Comparison of ENCODE assay signal across 11 cellular contexts in the genomic region with DNA sequence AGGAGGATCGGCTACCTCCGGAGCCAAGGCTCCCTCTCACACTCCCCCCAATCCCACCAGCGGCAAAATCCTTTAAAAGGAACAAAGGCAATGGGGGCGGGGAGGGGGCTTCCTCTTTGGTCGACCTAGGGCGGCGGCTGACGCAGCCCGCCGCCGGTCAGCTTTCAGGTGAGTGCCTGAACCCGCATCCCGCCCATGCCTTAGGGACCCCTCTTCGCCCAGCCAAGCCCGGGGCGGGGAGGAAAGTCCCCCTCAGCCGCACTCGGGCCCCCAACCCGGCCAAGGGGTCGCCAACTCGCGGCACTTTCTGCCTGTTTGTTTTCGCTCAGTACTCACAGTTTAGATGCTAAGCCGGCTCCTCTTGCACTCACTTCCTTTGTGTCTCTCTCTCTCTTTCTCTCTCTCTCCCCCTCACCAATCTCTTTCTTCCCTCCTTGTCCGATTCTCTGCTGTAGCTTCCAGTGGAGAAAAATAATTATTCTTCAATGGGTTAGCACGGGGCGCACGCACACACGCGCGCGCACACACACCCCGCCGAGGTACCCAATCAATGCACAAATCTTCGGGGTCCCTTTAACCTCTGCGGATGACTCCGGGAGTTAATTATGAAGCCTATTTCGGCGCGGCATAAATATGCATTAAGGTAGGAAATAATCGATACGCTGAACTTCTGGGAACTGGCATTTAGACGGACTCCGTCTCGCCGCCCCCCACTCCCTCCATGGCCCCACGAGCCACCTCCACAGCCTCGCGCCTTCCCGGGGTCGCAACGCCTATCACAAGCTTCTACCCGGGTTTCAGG. TPM values are rescaled to one million over a fixed set of nuclear protein-coding genes. Genes with fewer than 3 reads are reported as not detected.
DNase-seq lines count a peak whose midpoint lies in the region; ATAC-seq, FAIRE-seq and TF ChIP-seq lines count a peak whose summit lies in the region.
"Had no signal": no experiment of that assay in that cellular context is flagged by ENCODE, and none has a peak within 500 bp of the region (broad histone marks: within the 10 kb centered on the region; RNA-seq: fewer than 3 reads in every experiment).

A gene (minus strand): TSS at position 465 of the 802 bp plus-strand sequence.

- intact Hi-C loops in CD8-positive, alpha-beta T cell (cut with DNase I, micrococcal nuclease): no loop called here
- intact Hi-C loops in colonic mucosa (cut with DNase I): no loop called here

- ATAC-seq in CD8-positive, alpha-beta T cell: no peak
- no peak for ATAC-seq in GM21717 (IDR thresholded peaks at IDR 0.05; ENCODE audit: unreplicated experiment)

- H2AFZ ChIP-seq in neural cell (ENCODE audit: low read depth, low read length): peak within 1 kb of the TSS; percentile 35

- peak within 1 kb of the TSS; percentile 98 for H3K4me2 ChIP-seq in neural cell (ENCODE audit: low read length)

- no peaks in the 10 kb centered on the region for H3K36me3 Mint-ChIP-seq in CD8-positive, alpha-beta T cell

- peak within 1 kb of the TSS; percentile 62 for H3K9ac ChIP-seq in HUES48 (ENCODE audit: low read depth, low read length)
- H3K9ac ChIP-seq in colonic mucosa (ENCODE audit: low read depth in 2 of 2, low read length in 2 of 2): no peak within 1 kb of the TSS
- peak within 1 kb of the TSS; percentile 93 for H3K9ac ChIP-seq in neural cell (ENCODE audit: low read length)

- DNase-seq in CD8-positive, alpha-beta T cell: no peak
- DNase-seq in colonic mucosa: no peak
- no peak for DNase-seq in urothelium cell line (ENCODE audit: low spot score)
- DNase-seq in EL: no peak
- DNase-seq in HEK293T (ENCODE audit: extremely low spot score): no peak
- DNase-seq: activated CD4-positive, alpha-beta T cell treated with anti-CD3 and anti-CD28 coated beads, Interleukin-2, amount 50 U/mL, for 1 hour; mucosa of descending colon had no signal

- CTCF ChIA-PET in CD8-positive, alpha-beta T cell (lab: Charles Lee): interaction anchor here (0.7 to 1.5 kb wide), 6 partner anchors 11 to 69 kb away, joined by 3 to 4 read pairs (median 3); no protein-coding TSS in a partner anchor
- CTCF ChIA-PET in HEK293T (lab: Yijun Ruan, JAX): interaction anchor here (0.9 to 1.2 kb wide), 2 partner anchors 25 to 69 kb away, joined by 4 to 6 read pairs; no protein-coding TSS in a partner anchor

- peaks cover 8% of the 10 kb centered on the region for H4K20me1 ChIP-seq in neural cell (ENCODE audit: insufficient read depth)

- H3K9me3 ChIP-seq in CD8-positive, alpha-beta T cell (ENCODE audit: low read length): no peaks in the 10 kb centered on the region
- H3K9me3 ChIP-seq in HUES48 (ENCODE audit: control insufficient read depth, insufficient read depth, low read length) (no peaks in the 10 kb centered on the region), colonic mucosa (no peaks in the 10 kb centered on the region), neural cell (ENCODE audit: low read length) (no peaks in the 10 kb centered on the region)
- H3K9me3 ChIP-seq: mucosa of descending colon had no signal

- peaks cover 12% of the 10 kb centered on the region for H3K4me1 Mint-ChIP-seq in CD8-positive, alpha-beta T cell (ENCODE audit: low read depth)

- POLR2A ChIA-PET in CD8-positive, alpha-beta T cell (lab: Charles Lee): interaction anchor here (0.8 to 1.1 kb wide), 3 partner anchors 15 to 29 kb away, joined by 3 to 8 read pairs (median 3); no protein-coding TSS in a partner anchor
- POLR2A ChIA-PET in HEK293T (lab: Yijun Ruan, JAX): interaction anchor here (1.2 kb wide), 1 partner anchor 14 kb away, joined by 4 read pairs; no protein-coding TSS in a partner anchor

- peaks cover 17% of the 10 kb centered on the region for H3K4me1 ChIP-seq in CD8-positive, alpha-beta T cell (ENCODE audit: insufficient read depth, low read length)
- peaks cover 48% of the 10 kb centered on the region for H3K4me1 ChIP-seq in HUES48 (ENCODE audit: control insufficient read depth, insufficient read depth, low read length)
- peaks cover 11% of the 10 kb centered on the region for H3K4me1 ChIP-seq in colonic mucosa

- H3K9me3 Mint-ChIP-seq in CD8-positive, alpha-beta T cell: no peaks in the 10 kb centered on the region

- peak within 1 kb of the TSS; percentile 81 for H3K4me3 Mint-ChIP-seq in CD8-positive, alpha-beta T cell

- no peaks in the 10 kb centered on the region for H3K36me3 ChIP-seq in CD8-positive, alpha-beta T cell (ENCODE audit: insufficient read depth, low read length)
- no peaks in the 10 kb centered on the region for H3K36me3 ChIP-seq in HUES48 (ENCODE audit: control insufficient read depth, insufficient read depth, low read length)
- no peaks in the 10 kb centered on the region for H3K36me3 ChIP-seq in colonic mucosa
- H3K36me3 ChIP-seq in neural cell (ENCODE audit: insufficient read depth, low read length): peaks cover 6% of the 10 kb centered on the region

- TF ChIP-seq CTCF in CD8-positive, alpha-beta T cell (IDR thresholded peaks at IDR 0.05): no peak
- no peak for TF ChIP-seq CTCF in colonic mucosa (IDR thresholded peaks at IDR 0.05)
- no peak for TF ChIP-seq CTCF in neural cell (IDR thresholded peaks at IDR 0.05; ENCODE audit: poor library complexity, severe bottlenecking)

- TF ChIP-seq EP300 in neural cell (conservative IDR thresholded peaks at IDR 0.05; ENCODE audit: poor library complexity, severe bottlenecking): no peak

- no peak within 1 kb of the TSS for H3K27ac ChIP-seq in CD8-positive, alpha-beta T cell (ENCODE audit: low read depth, low read length)
- peak within 1 kb of the TSS; percentile 87 for H3K27ac ChIP-seq in HUES48 (ENCODE audit: low read depth, low read length)
- H3K27ac ChIP-seq in colonic mucosa: no peak within 1 kb of the TSS
- H3K27ac ChIP-seq in neural cell (ENCODE audit: low read length): peak within 1 kb of the TSS; percentile 93

- H3K27ac Mint-ChIP-seq in CD8-positive, alpha-beta T cell: no peak within 1 kb of the TSS

- H3K27me3 Mint-ChIP-seq in CD8-positive, alpha-beta T cell (ENCODE audit: low read depth): peaks cover 64% of the 10 kb centered on the region

- FAIRE-seq in urothelium cell line (lab: Jason Lieb, UNC): no peak

- no peak for TF ChIP-seq RAD21 in neural cell (conservative IDR thresholded peaks at IDR 0.05)

- H3F3A ChIP-seq in neural cell (ENCODE audit: insufficient read depth, low read length, poor library complexity, severe bottlenecking): peaks cover 4% of the 10 kb centered on the region

- H3K79me2 ChIP-seq in neural cell (replicated peaks; ENCODE audit: insufficient read depth, low read length): peaks cover 63% of the 10 kb centered on the region

- peak within 1 kb of the TSS; percentile 41 for H3K4me3 ChIP-seq in CD8-positive, alpha-beta T cell (ENCODE audit: low read depth, low read length)
- H3K4me3 ChIP-seq in HUES48 (ENCODE audit: low read depth, low read length): peak within 1 kb of the TSS; percentile 84
- peak within 1 kb of the TSS; percentile 19 for H3K4me3 ChIP-seq in colonic mucosa
- H3K4me3 ChIP-seq in neural cell (ENCODE audit: low read length): peak within 1 kb of the TSS; percentile 81
- H3K4me3 ChIP-seq: mucosa of descending colon had no signal

- peaks cover 34% of the 10 kb centered on the region for H3K27me3 ChIP-seq in CD8-positive, alpha-beta T cell (ENCODE audit: insufficient read depth, low read length)
- H3K27me3 ChIP-seq in HUES48 (ENCODE audit: control insufficient read depth, insufficient read depth, low read length) (peaks cover 26% of the 10 kb centered on the region), colonic mucosa (peaks cover 63% of the 10 kb centered on the region), neural cell (ENCODE audit: insufficient read depth, low read depth, low read length) (no peaks in the 10 kb centered on the region)

- H3K9me2 ChIP-seq in neural cell (ENCODE audit: insufficient read depth, low read length): no peaks in the 10 kb centered on the region

TF ChIP-seq in neural cell, 6 proteins besides CTCF, POLR2A, EP300 and RAD21 (continues in another document):
- TF ChIP-seq TAF1 (IDR thresholded peaks at IDR 0.05; ENCODE audit: low read depth) (no peak), EZH2 (IDR thresholded peaks at IDR 0.05; ENCODE audit: borderline replicate concordance, insufficient read depth, low read length, poor library complexity, severe bottlenecking) (no peak), SMC3 (conservative IDR thresholded peaks at IDR 0.05; ENCODE audit: poor library complexity) (peak; percentile 49), MXI1 (conservative IDR thresholded peaks at IDR 0.05; ENCODE audit: poor library complexity, severe bottlenecking) (no peak)

TF ChIP-seq in HEK293T, 16 proteins besides CTCF, POLR2A, EP300 and RAD21:
- TF ChIP-seq, protein P1, sequence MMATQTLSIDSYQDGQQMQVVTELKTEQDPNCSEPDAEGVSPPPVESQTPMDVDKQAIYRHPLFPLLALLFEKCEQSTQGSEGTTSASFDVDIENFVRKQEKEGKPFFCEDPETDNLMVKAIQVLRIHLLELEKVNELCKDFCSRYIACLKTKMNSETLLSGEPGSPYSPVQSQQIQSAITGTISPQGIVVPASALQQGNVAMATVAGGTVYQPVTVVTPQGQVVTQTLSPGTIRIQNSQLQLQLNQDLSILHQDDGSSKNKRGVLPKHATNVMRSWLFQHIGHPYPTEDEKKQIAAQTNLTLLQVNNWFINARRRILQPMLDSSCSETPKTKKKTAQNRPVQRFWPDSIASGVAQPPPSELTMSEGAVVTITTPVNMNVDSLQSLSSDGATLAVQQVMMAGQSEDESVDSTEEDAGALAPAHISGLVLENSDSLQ (IDR thresholded peaks at IDR 0.05): no peak
- TF ChIP-seq ARNT (IDR thresholded peaks at IDR 0.05): no peak
- TF ChIP-seq CTBP1 (IDR thresholded peaks at IDR 0.05; ENCODE audit: borderline replicate concordance): no peak
- no peak for TF ChIP-seq L3MBTL2 (conservative IDR thresholded peaks at IDR 0.05)
- TF ChIP-seq FOXA1 (IDR thresholded peaks at IDR 0.05): no peak
- no peak for TF ChIP-seq ZNF384 (IDR thresholded peaks at IDR 0.05)
- TF ChIP-seq ELF4 (IDR thresholded peaks at IDR 0.05): no peak
- TF ChIP-seq FOXM1 (IDR thresholded peaks at IDR 0.05; ENCODE audit: borderline replicate concordance): no peak
- no peak for TF ChIP-seq TARDBP (IDR thresholded peaks at IDR 0.05)
- TF ChIP-seq NFRKB (IDR thresholded peaks at IDR 0.05): no peak
- TF ChIP-seq FOXK2 (IDR thresholded peaks at IDR 0.05): no peak
- no peak for TF ChIP-seq BHLHE40 (IDR thresholded peaks at IDR 0.05; ENCODE audit: borderline replicate concordance)

RNA-seq across cellular contexts. Expression of the gene that starts here (rescaled TPM):
- total RNA-seq in CD8-positive, alpha-beta T cell: not detected
- total RNA-seq in colonic mucosa: under 1 TPM; 0.20 to 0.37 TPM
- 5.6 and 6.0 TPM in 2 replicates for polyA plus RNA-seq in neural cell
- polyA minus RNA-seq in neural cell: 12.2 and 15.9 TPM in 2 replicates
- total RNA-seq: NCI-H460 had no signal

Comparison
In these comparisons a context has a peak if more than half of its experiments do, and no peak if none do; other contexts are left out.
1. H3K27ac ChIP-seq: peak in HUES48 (single experiment) and neural cell (single experiment); none in CD8-positive, alpha-beta T cell (single experiment) and colonic mucosa (single experiment).
2. H3K4me3 ChIP-seq: peak in every context shown above with its lines; median percentile 84 in HUES48; 81 in neural cell; 41 in CD8-positive, alpha-beta T cell; 19 in colonic mucosa.
3. H3K9ac ChIP-seq: peak in HUES48 (single experiment) and neural cell (single experiment); none in colonic mucosa (0 of 2).